8 cellular contexts compared by ENCODE assay signal in genomic region chr9:137672907-137673791, GRCh38. TPM values are rescaled to one million over a fixed set of nuclear protein-coding genes. Genes with fewer than 3 reads are reported as not detected.
DNase-seq lines count a peak whose midpoint lies in the region; ATAC-seq lines count a peak whose summit lies in the region.

No MANE protein-coding gene starts in this region.

- H3K36me3 Mint-ChIP-seq in activated T-helper 17 cell treated with anti-CD3 and anti-CD28 coated beads, Interleukin-2, amount 50 U/mL, for 72 hours (ENCODE audit: low read depth), result peaks cover 33% of the 10 kb centered on the region

- no peaks in the 10 kb centered on the region for H3K9me3 Mint-ChIP-seq in activated T-helper 17 cell treated with anti-CD3 and anti-CD28 coated beads, Interleukin-2, amount 50 U/mL, for 72 hours

- DNase-seq in CMK (ENCODE audit: low read depth) (peak; percentile 44), NCI-H82 (lab: John Stamatoyannopoulos, UW) (peak; percentile 75), globus pallidus (ENCODE audit: low spot score) (peak; percentile 63), pons (ENCODE audit: low spot score) (peak; percentile 71)

- no peaks in the 10 kb centered on the region for H3K27me3 Mint-ChIP-seq in activated T-helper 17 cell treated with anti-CD3 and anti-CD28 coated beads, Interleukin-2, amount 50 U/mL, for 72 hours

- ATAC-seq in GM19035 (IDR thresholded peaks at IDR 0.05; ENCODE audit: unreplicated experiment) (peak; percentile 62), HG03460 (IDR thresholded peaks at IDR 0.05; ENCODE audit: unreplicated experiment) (peak; percentile 77), HG02588 (IDR thresholded peaks at IDR 0.05; ENCODE audit: unreplicated experiment) (no peak)
- peak; percentile 72 for ATAC-seq in activated T-helper 17 cell treated with anti-CD3 and anti-CD28 coated beads, Interleukin-2, amount 50 U/mL, for 72 hours (replicated peaks)

- H3K27ac Mint-ChIP-seq in activated T-helper 17 cell treated with anti-CD3 and anti-CD28 coated beads, Interleukin-2, amount 50 U/mL, for 72 hours, result peak overlapping the region; percentile 75

- peaks cover 28% of the 10 kb centered on the region for H3K4me1 Mint-ChIP-seq in activated T-helper 17 cell treated with anti-CD3 and anti-CD28 coated beads, Interleukin-2, amount 50 U/mL, for 72 hours

- no peak overlapping the region for H3K4me3 Mint-ChIP-seq in activated T-helper 17 cell treated with anti-CD3 and anti-CD28 coated beads, Interleukin-2, amount 50 U/mL, for 72 hours

RNA-seq across cellular contexts. Expression of gene EHMT1, which starts 54.3 kb away (rescaled TPM):
- 10 to 100 TPM; 77.2 to 77.8 TPM for total RNA-seq in activated T-helper 17 cell treated with anti-CD3 and anti-CD28 coated beads, Interleukin-2, amount 50 U/mL, for 72 hours
